ENCODE assay signal across 1 cellular context in the genomic region with DNA sequence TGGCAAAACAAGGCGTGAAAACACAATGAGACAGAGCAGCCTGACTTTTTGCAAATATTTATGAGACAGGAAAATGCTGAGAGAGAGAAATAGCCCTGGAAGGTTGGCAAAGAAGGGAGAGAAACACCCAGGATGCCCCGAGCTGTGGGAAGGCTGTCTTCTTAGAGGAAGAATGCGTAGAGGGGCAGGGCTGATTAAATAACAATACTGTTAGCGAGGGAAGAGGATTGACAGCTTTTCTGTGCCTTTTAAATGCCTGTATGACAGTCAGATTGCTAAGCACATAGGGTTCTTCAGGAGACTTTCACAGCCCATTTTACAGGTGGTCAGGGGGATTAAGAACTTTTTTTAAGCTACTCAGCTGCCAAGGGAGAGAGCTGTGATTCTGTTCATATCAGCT.
TF ChIP-seq lines count a peak whose summit lies in the region.

No MANE protein-coding gene starts in this region.

TF ChIP-seq in WTC11, 78 proteins besides CTCF, POLR2A, EP300 and RAD21 (continued from another document):
- no peak for TF ChIP-seq GTF2I (CRISPR knock-in tag; conservative IDR thresholded peaks at IDR 0.05)
- TF ChIP-seq NR2C2 (CRISPR knock-in tag; IDR thresholded peaks at IDR 0.05), result no peak
- TF ChIP-seq PRRX2 (CRISPR knock-in tag; IDR thresholded peaks at IDR 0.05), result no peak
- TF ChIP-seq, protein P1, sequence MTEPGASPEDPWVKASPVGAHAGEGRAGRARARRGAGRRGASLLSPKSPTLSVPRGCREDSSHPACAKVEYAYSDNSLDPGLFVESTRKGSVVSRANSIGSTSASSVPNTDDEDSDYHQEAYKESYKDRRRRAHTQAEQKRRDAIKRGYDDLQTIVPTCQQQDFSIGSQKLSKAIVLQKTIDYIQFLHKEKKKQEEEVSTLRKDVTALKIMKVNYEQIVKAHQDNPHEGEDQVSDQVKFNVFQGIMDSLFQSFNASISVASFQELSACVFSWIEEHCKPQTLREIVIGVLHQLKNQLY (CRISPR knock-in tag; IDR thresholded peaks at IDR 0.05), result no peak
